ENCODE assay signal across 20 cellular contexts in the genomic region with DNA sequence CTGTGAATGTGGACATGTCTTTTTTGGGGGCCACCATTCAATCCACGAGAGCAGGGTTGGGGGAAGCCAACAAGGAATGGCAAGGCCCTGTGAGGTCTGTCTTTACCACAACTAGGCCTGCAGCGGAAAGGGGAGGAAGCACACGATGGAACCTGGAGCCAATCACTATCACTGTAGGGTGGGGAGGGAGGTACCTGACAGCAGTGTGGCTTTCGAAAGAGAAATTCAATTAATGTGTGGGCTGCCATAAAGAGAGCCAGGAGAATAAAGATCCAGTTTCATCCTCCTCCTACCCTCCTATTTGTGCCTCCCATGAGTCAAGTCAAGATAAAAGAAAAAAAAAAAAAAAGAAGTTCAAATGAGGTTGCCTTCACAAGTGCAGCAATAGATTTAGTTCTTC. TPM values are rescaled to one million over a fixed set of nuclear protein-coding genes. Genes with fewer than 3 reads are reported as not detected.
DNase-seq lines count a peak whose midpoint lies in the region; ATAC-seq and TF ChIP-seq lines count a peak whose summit lies in the region.
"Had no signal": no experiment of that assay in that cellular context is flagged by ENCODE, and none has a peak within 500 bp of the region (broad histone marks: within the 10 kb centered on the region; RNA-seq: fewer than 3 reads in every experiment).

No MANE protein-coding gene starts in this region.

- ATAC-seq in heart left ventricle: peak in 1 of 4 donors; percentile 11
- ATAC-seq in Right ventricle myocardium superior (ENCODE audit: poor library complexity): no peak
- 0 out of 2 replicates have a peak, but pooled peaks have one; percentile 18 for ATAC-seq in WTC11
- ATAC-seq in right cardiac atrium: peak; percentile 14 to 24
- no peak for ATAC-seq in HG03097 (IDR thresholded peaks at IDR 0.05; ENCODE audit: low FRiP score, unreplicated experiment)

- no peak overlapping the region for H3K4me3 ChIP-seq in heart left ventricle
- no peak overlapping the region for H3K4me3 ChIP-seq in NB4 (ENCODE audit: low read depth, low read length)
- H3K4me3 ChIP-seq in right cardiac atrium (ENCODE audit: low read length): no peak overlapping the region

- H3K27me3 ChIP-seq in heart left ventricle: no peaks in the 10 kb centered on the region
- H3K27me3 ChIP-seq in right cardiac atrium (ENCODE audit: control insufficient read depth, insufficient read depth): no peaks in the 10 kb centered on the region

- WGBS in heart left ventricle, 4 donors: 73 to 87% (median 82%) methylated on average over 4 of the region's 4 CpGs
- 84% methylated on average over 4 of the region's 4 CpGs for WGBS in right cardiac atrium

- H3K36me3 Mint-ChIP-seq in WTC11: no peaks in the 10 kb centered on the region
- H3K36me3 Mint-ChIP-seq: CD14-positive monocyte, IgD-negative memory B cell had no signal

- no peak for TF ChIP-seq POLR2A in heart left ventricle (IDR thresholded peaks at IDR 0.05)
- no peak for TF ChIP-seq POLR2A in NB4 (IDR thresholded peaks at IDR 0.05; ENCODE audit: extremely low read depth, insufficient read length)

- H3K9me3 ChIP-seq in heart left ventricle (no peaks in the 10 kb centered on the region), right cardiac atrium (ENCODE audit: control insufficient read depth, low read length) (no peaks in the 10 kb centered on the region)

- H3K36me3 ChIP-seq in heart left ventricle: no peaks in the 10 kb centered on the region

- H3K27ac Mint-ChIP-seq in WTC11: no peak overlapping the region
- H3K27ac Mint-ChIP-seq: CD14-positive monocyte, HFFc6, IgD-negative memory B cell had no signal

- H3K9me3 Mint-ChIP-seq in WTC11: no peaks in the 10 kb centered on the region
- H3K9me3 Mint-ChIP-seq: HFFc6 had no signal

- DNase-seq in heart left ventricle: no peak
- DNase-seq in Right ventricle myocardium superior: no peak
- peak; percentile 92 for DNase-seq in NB4 (ENCODE audit: low read depth)
- no peak for DNase-seq in WTC11 (ENCODE audit: low spot score)
- DNase-seq in right cardiac atrium: no peak
- no peak for DNase-seq in NOMO-1 treated with DMSO at 0.1 percent for 48 hours (lab: John Stamatoyannopoulos, UW; ENCODE audit: unreplicated experiment)
- no peak for DNase-seq in T1000 (lab: John Stamatoyannopoulos, UW)
- DNase-seq: COR-L47, DMS153, GOT3, HFFc6, Kasumi-1, MM.1S, NCI-H1105, NCI-H1694 treated with DMSO at 0.1 percent for 48 hours, NCI-H2171, NCI-H510A had no signal

- peaks cover 16% of the 10 kb centered on the region for H3K4me1 Mint-ChIP-seq in WTC11

- H3K27ac ChIP-seq in heart left ventricle (peak overlapping the region in 9 of 12 donors; percentile 12 to 84 (median 59)), right cardiac atrium (ENCODE audit: low read length) (peak overlapping the region; percentile 89)

- POLR2A ChIA-PET in WTC11 (lab: Charles Lee): no interaction called here

- intact Hi-C loops in heart left ventricle (cut with DNase I) (no loop called here), Right ventricle myocardium superior (cut with DNase I) (no loop called here), right cardiac atrium (cut with DNase I) (no loop called here)

- CTCF ChIA-PET in WTC11 (lab: Charles Lee): no interaction called here

- H3K27me3 Mint-ChIP-seq in WTC11 (ENCODE audit: low read depth): no peaks in the 10 kb centered on the region; the same call in 1 of the 2 replicates

- TF ChIP-seq CTCF in heart left ventricle (IDR thresholded peaks at IDR 0.05) (no peak), NB4 (IDR thresholded peaks at IDR 0.05; ENCODE audit: low read depth, low read length) (no peak), WTC11 (IDR thresholded peaks at IDR 0.05) (no peak)

- H3K4me3 Mint-ChIP-seq in WTC11: no peak overlapping the region
- H3K4me3 Mint-ChIP-seq: CD14-positive monocyte, HFFc6, IgD-negative memory B cell had no signal

- H3K4me1 ChIP-seq in heart left ventricle (peaks cover 0 to 24% (median under 1%) of the 10 kb centered on the region in 12 donors), right cardiac atrium (ENCODE audit: control insufficient read depth, insufficient read depth, low read length) (peaks cover 7% of the 10 kb centered on the region)

TF ChIP-seq in WTC11, 78 proteins besides CTCF, POLR2A, EP300 and RAD21:
- no peak for TF ChIP-seq EMX1 (CRISPR knock-in tag; IDR thresholded peaks at IDR 0.05)

RNA-seq across cellular contexts. Expression of a gene that starts 18.9 kb away (rescaled TPM):
- total RNA-seq in heart left ventricle: 100 to 1,000 TPM in 1 of 9 donors, 10 to 100 TPM in 8; 44.2 to 102 (median 61.5) TPM
- 10 to 100 TPM; 32.4 to 38.1 TPM for polyA plus RNA-seq in heart left ventricle
- total RNA-seq in Right ventricle myocardium superior: 53.0 TPM
- total RNA-seq in WTC11 (2021): 53.1 to 56.3 TPM (median 54.3 TPM) in 3 replicates
- 10 to 100 TPM; 56.8 to 73.5 (median 66.8) TPM for total RNA-seq in right cardiac atrium
- 41.7 TPM for polyA plus RNA-seq in right cardiac atrium

Comparison
In these comparisons a context has a peak if more than half of its experiments do, and no peak if none do; other contexts are left out.
1. ATAC-seq: peak in WTC11 (single experiment) and right cardiac atrium (2 of 2); none in Right ventricle myocardium superior (single experiment) and HG03097 (single experiment).